9 cellular contexts compared by ENCODE assay signal in genomic region chr15:22978691-22979068, GRCh38. TPM values are rescaled to one million over a fixed set of nuclear protein-coding genes. Genes with fewer than 3 reads are reported as not detected.
DNase-seq lines count a peak whose midpoint lies in the region; ATAC-seq, FAIRE-seq and TF ChIP-seq lines count a peak whose summit lies in the region.
"Had no signal": no experiment of that assay in that cellular context is flagged by ENCODE, and none has a peak within 500 bp of the region (broad histone marks: within the 10 kb centered on the region; RNA-seq: fewer than 3 reads in every experiment).

No MANE protein-coding gene starts in this region.

- H3K27me3 ChIP-seq in A673 (replicated peaks; ENCODE audit: insufficient read depth, low read depth, low read length, poor library complexity), result no peaks in the 10 kb centered on the region
- H3K27me3 ChIP-seq in foreskin keratinocyte, result no peaks in the 10 kb centered on the region

- POLR2A ChIA-PET in A673 (lab: Charles Lee; ENCODE audit: low non-redundant PET), result no interaction called here
- POLR2A ChIA-PET in MCF 10A (lab: Yijun Ruan, JAX), result interaction anchor here (0.7 to 3.1 kb wide), 6 partner anchors 10 to 141 kb away, joined by 3 to 29 read pairs (median 11); partner anchors contain the start of gene TUBGCP5

- DNase-seq in A673 (ENCODE audit: low spot score), result peak; percentile 26
- no peak for DNase-seq in MCF 10A (ENCODE audit: unreplicated experiment)
- no peak for DNase-seq in frontal cortex (ENCODE audit: low spot score in 2 of 2)
- DNase-seq in foreskin keratinocyte, result no peak
- no peak for DNase-seq in mesenteric fat pad (ENCODE audit: low spot score)
- no peak for DNase-seq in NCI-H774 (lab: John Stamatoyannopoulos, UW)

- intact Hi-C loops in A673 (cut with micrococcal nuclease; ENCODE audit: unreplicated experiment) (loop anchor here (2.0 to 10.0 kb wide), 4 partner anchors 26 to 134 kb away; no protein-coding TSS in a partner anchor), MCF 10A (cut with micrococcal nuclease) (loop anchor here (5.0 kb wide), 1 partner anchor 46 kb away; no protein-coding TSS in a partner anchor)

- no peaks in the 10 kb centered on the region for H3K9me3 Mint-ChIP-seq in MCF 10A (ENCODE audit: unreplicated experiment)

- H3K36me3 ChIP-seq in A673 (ENCODE audit: insufficient read depth, low read length, poor library complexity, severe bottlenecking) (no peaks in the 10 kb centered on the region), mesodermal cell (ENCODE audit: control insufficient read depth, insufficient read depth, low read length) (peaks cover 5% of the 10 kb centered on the region)

- no peaks in the 10 kb centered on the region for H3K9me3 ChIP-seq in A673 (ENCODE audit: low read depth, low read length, poor library complexity, severe bottlenecking)
- H3K9me3 ChIP-seq in mesodermal cell (ENCODE audit: control insufficient read depth, low read length), result no peaks in the 10 kb centered on the region

- ATAC-seq in HG03139 (IDR thresholded peaks at IDR 0.05; ENCODE audit: unreplicated experiment) (peak; percentile 5), foreskin keratinocyte (no peak)

- no peaks in the 10 kb centered on the region for H3K27me3 Mint-ChIP-seq in MCF 10A (ENCODE audit: insufficient read depth, unreplicated experiment)

- CTCF ChIA-PET in A673 (lab: Charles Lee) (no interaction called here), MCF 10A (lab: Yijun Ruan, JAX) (interaction anchor here (0.5 to 0.6 kb wide), 2 partner anchors 51 to 400 kb away, joined by 3 to 4 read pairs; no protein-coding TSS in a partner anchor)

- H3K4me3 ChIP-seq in A673 (ENCODE audit: low read depth, low read length, poor library complexity, severe bottlenecking) (peak overlapping the region; percentile 81), mesodermal cell (ENCODE audit: extremely low read depth, insufficient read depth, low read length, poor library complexity, severe bottlenecking) (peak overlapping the region; percentile 85)

- FAIRE-seq in frontal cortex (lab: Jason Lieb, UNC), result no peak
- FAIRE-seq: GM18507 had no signal

- no peaks in the 10 kb centered on the region for H3K4me1 Mint-ChIP-seq in MCF 10A (ENCODE audit: insufficient read depth, unreplicated experiment)

- WGBS in mesodermal cell (ENCODE audit: insufficient coverage in 2 of 2), 2 experiments, result 53 to 61% methylated on average over 5 of the region's 7 CpGs

- H3K4me3 Mint-ChIP-seq in MCF 10A (ENCODE audit: unreplicated experiment), result peak overlapping the region; percentile 95

- H3K27ac Mint-ChIP-seq in MCF 10A (ENCODE audit: low read depth, unreplicated experiment), result no peak overlapping the region

- TF ChIP-seq CTCF in A673 (conservative IDR thresholded peaks at IDR 0.05; ENCODE audit: low read depth, low read length) (no peak), MCF 10A (IDR thresholded peaks at IDR 0.05; ENCODE audit: unreplicated experiment) (no peak), foreskin keratinocyte (conservative IDR thresholded peaks at IDR 0.05) (no peak)

- BruUV-seq in A673 (replicated peaks; lab: Mats Ljungman, UMichigan) (no TSS peak), MCF 10A (replicated peaks; lab: Mats Ljungman, UMichigan) (no TSS peak)

- H3K27ac ChIP-seq in A673 (ENCODE audit: low read depth, low read length, poor library complexity, severe bottlenecking) (no peak overlapping the region), mesodermal cell (ENCODE audit: low read depth, low read length, severe bottlenecking) (no peak overlapping the region), foreskin keratinocyte (no peak overlapping the region)

- no peaks in the 10 kb centered on the region for H3K36me3 Mint-ChIP-seq in MCF 10A (ENCODE audit: insufficient read depth, unreplicated experiment)

- H3K4me1 ChIP-seq in A673 (ENCODE audit: insufficient read depth, low read length, poor library complexity, severe bottlenecking) (no peaks in the 10 kb centered on the region), mesodermal cell (ENCODE audit: control insufficient read depth, insufficient read depth, low read length, poor library complexity, severe bottlenecking) (peaks cover 14% of the 10 kb centered on the region), foreskin keratinocyte (peaks cover 5% of the 10 kb centered on the region)

RNA-seq across cellular contexts. Expression of gene CYFIP1, which starts 1.5 kb away (rescaled TPM):
- total RNA-seq in A673 (2021) (112 and 128 TPM in 2 replicates), MCF 10A (2022) (85.7 and 99.1 TPM in 2 replicates), frontal cortex (48.9 TPM), foreskin keratinocyte (92.8 and 95.7 TPM in 2 replicates), mesenteric fat pad (138 TPM)
- 105 TPM for polyA plus RNA-seq in mesodermal cell (2013, experiment 1 of 2)
- 88.7 TPM for polyA plus RNA-seq in mesodermal cell (2013, experiment 2 of 2)
- 35.0 and 39.5 TPM in 2 replicates for polyA plus RNA-seq in foreskin keratinocyte
